Comparison of ENCODE assay signal across 8 cellular contexts in genomic region chr19:44657211-44657921, GRCh38. TPM values are rescaled to one million over a fixed set of nuclear protein-coding genes. Genes with fewer than 3 reads are reported as not detected.
DNase-seq lines count a peak whose midpoint lies in the region; ATAC-seq, FAIRE-seq and TF ChIP-seq lines count a peak whose summit lies in the region.
"Had no signal": no experiment of that assay in that cellular context is flagged by ENCODE, and none has a peak within 500 bp of the region (broad histone marks: within the 10 kb centered on the region; RNA-seq: fewer than 3 reads in every experiment).

No MANE protein-coding gene starts in this region.

- H3K9me3 ChIP-seq in liver (ENCODE audit: control insufficient read depth in 4 of 4, low read length in 3 of 4) = no peaks in the 10 kb centered on the region

- peak; percentile 72 for DNase-seq in GM12891 (ENCODE audit: insufficient read length, low spot score)
- peak; percentile 64 for DNase-seq in MV-4-11 (lab: John Stamatoyannopoulos, UW)
- peak; percentile 54 for DNase-seq in cerebellar cortex (ENCODE audit: low spot score)
- peak; percentile 43 for DNase-seq in stimulated activated CD8-positive, alpha-beta memory T cell treated with anti-CD3 and anti-CD28 coated beads, Interleukin-12 subunit alpha, Interleukin-12 subunit beta, amount 100 ng/mL, for 4 hours (ENCODE audit: low read depth)

- peak; percentile 79 for TF ChIP-seq CTCF in liver (IDR thresholded peaks at IDR 0.05; ENCODE audit: low read depth, low read length, missing input control)

- no peak overlapping the region for H3K4me3 ChIP-seq in liver (ENCODE audit: low read depth in 1 of 3, low read length in 3 of 3)

- TF ChIP-seq RAD21 in liver (IDR thresholded peaks at IDR 0.05) = peak; percentile 73 to 88

- peak; percentile 54 to 65 for ATAC-seq in activated CD4-positive, CD25-positive, alpha-beta regulatory T cell treated with anti-CD3 and anti-CD28 coated beads, Interleukin-2, amount 50 U/mL, for 24 hours
- ATAC-seq in GM18502 (IDR thresholded peaks at IDR 0.05; ENCODE audit: poor library complexity, unreplicated experiment) = no peak

- peak; percentile 79 for FAIRE-seq in GM12891 (lab: Jason Lieb, UNC)
- FAIRE-seq: endometrium had no signal

- H3K36me3 ChIP-seq in liver (ENCODE audit: control insufficient read depth in 4 of 4, insufficient read depth in 3 of 4, low read depth in 1 of 4, low read length in 3 of 4) = peaks cover 6 to 78% (median 52%) of the 10 kb centered on the region in 4 donors

- no peak overlapping the region for H3K9ac ChIP-seq in liver (ENCODE audit: low read depth in 1 of 2, low read length in 2 of 2)

- 52% methylated on average over 25 of the region's 25 CpGs for WGBS in liver

- peaks cover 2 to 12% (median 3%) of the 10 kb centered on the region in 4 donors for H3K4me1 ChIP-seq in liver (ENCODE audit: control insufficient read depth in 4 of 4, insufficient read depth in 4 of 4, low read length in 3 of 4)

- H3K27me3 ChIP-seq in liver (ENCODE audit: control insufficient read depth in 4 of 4, insufficient read depth in 4 of 4, low read length in 3 of 4) = no peaks in the 10 kb centered on the region

- H3K27ac ChIP-seq in liver (ENCODE audit: low read depth in 1 of 2, low read length in 2 of 2) = no peak overlapping the region

- TF ChIP-seq POLR2A in GM12891 (IDR thresholded peaks at IDR 0.05; ENCODE audit: low read depth, low read length) = no peak

TF ChIP-seq in GM12891, 5 proteins besides CTCF, POLR2A, EP300 and RAD21:
- TF ChIP-seq PAX5 (IDR thresholded peaks at IDR 0.05; ENCODE audit: insufficient read depth, low read length, severe bottlenecking) (no peak), POU2F2 (IDR thresholded peaks at IDR 0.05; ENCODE audit: low read depth, low read length) (no peak)

TF ChIP-seq in liver, 16 proteins besides CTCF, POLR2A, EP300 and RAD21:
- TF ChIP-seq JUND (IDR thresholded peaks at IDR 0.05) (no peak), FOXA2 (IDR thresholded peaks at IDR 0.05) (no peak), RXRA (IDR thresholded peaks at IDR 0.05) (no peak), NR2F2 (IDR thresholded peaks at IDR 0.05) (no peak), GABPA (IDR thresholded peaks at IDR 0.05 in 1 of 2, conservative IDR thresholded peaks at IDR 0.05 in 1 of 2) (no peak), EGR1 (IDR thresholded peaks at IDR 0.05; ENCODE audit: low read depth in 2 of 2) (no peak), ZBTB33 (IDR thresholded peaks at IDR 0.05) (no peak), MAX (IDR thresholded peaks at IDR 0.05) (no peak), YY1 (IDR thresholded peaks at IDR 0.05) (no peak), SP1 (IDR thresholded peaks at IDR 0.05) (no peak), HNF4G (IDR thresholded peaks at IDR 0.05) (no peak), REST (IDR thresholded peaks at IDR 0.05) (no peak), HNF4A (conservative IDR thresholded peaks at IDR 0.05) (no peak), TAF1 (conservative IDR thresholded peaks at IDR 0.05) (no peak), FOXA1 (IDR thresholded peaks at IDR 0.05) (no peak), ATF3 (IDR thresholded peaks at IDR 0.05) (no peak)

RNA-seq across cellular contexts. Expression of gene PVR, which starts 13.7 kb away (rescaled TPM):
- polyA plus RNA-seq in GM12891 (2012; ENCODE audit: low read depth, missing spikeins) = 1.3 TPM
- total RNA-seq in liver = 10 to 100 TPM; 18.6 to 49.0 TPM
- polyA plus RNA-seq in liver = 10 to 100 TPM; 11.4 to 45.7 TPM

RNA-seq across cellular contexts. Expression of gene CEACAM19, which starts 13.9 kb away (rescaled TPM):
- polyA plus RNA-seq in GM12891 (2012; ENCODE audit: low read depth, missing spikeins) = 0.22 TPM
- total RNA-seq in liver = 1 to 10 TPM in 1 of 2 donors, under 1 TPM in 1; 0.75 to 1.6 TPM
- 1 to 10 TPM in 1 of 2 donors, under 1 TPM in 1; 0.98 to 2.6 TPM for polyA plus RNA-seq in liver

RNA-seq across cellular contexts. Expression of gene CEACAM16, which starts 41.6 kb away (rescaled TPM):
- 0.05 TPM for polyA plus RNA-seq in GM12891 (2012; ENCODE audit: low read depth, missing spikeins)
- under 1 TPM in 1 of 2 donors, not detected in 1; 0.09 TPM for total RNA-seq in liver
- not detected for polyA plus RNA-seq in liver

RNA-seq across cellular contexts. Expression of gene IGSF23, which starts 44.0 kb away (rescaled TPM):
- not detected for polyA plus RNA-seq in GM12891 (2012; ENCODE audit: low read depth, missing spikeins)
- total RNA-seq in liver = 1 to 10 TPM in 1 of 2 donors, under 1 TPM in 1; 0.47 to 2.8 TPM
- polyA plus RNA-seq in liver = 10 to 100 TPM in 1 of 2 donors, 1 to 10 TPM in 1; 3.9 to 11.4 TPM
